9 cellular contexts compared by ENCODE assay signal in genomic region chr17:2982854-2983636, GRCh38.
A peak's percentile ranks its signal among the peaks of the same experiment; 100 is the strongest.
DNase-seq lines count a peak whose midpoint lies in the region; ATAC-seq and TF ChIP-seq lines count a peak whose summit lies in the region.
"Had no signal": no experiment of that assay in that cellular context is flagged by ENCODE, and none has a peak within 500 bp of the region (broad histone marks: within the 10 kb centered on the region; RNA-seq: fewer than 3 reads in every experiment).

No MANE protein-coding gene starts in this region.

- no peaks in the 10 kb centered on the region for H3K27me3 Mint-ChIP-seq in activated CD8-positive, alpha-beta memory T cell treated with anti-CD3 and anti-CD28 coated beads, Interleukin-2, amount 10 ng/mL, durations not matched to agents 7 days and 5 days
- H3K27me3 Mint-ChIP-seq in MCF 10A (ENCODE audit: insufficient read depth, unreplicated experiment): no peaks in the 10 kb centered on the region

- H3K27ac Mint-ChIP-seq in activated CD8-positive, alpha-beta memory T cell treated with anti-CD3 and anti-CD28 coated beads, Interleukin-2, amount 10 ng/mL, durations not matched to agents 7 days and 5 days: no peak overlapping the region
- no peak overlapping the region for H3K27ac Mint-ChIP-seq in MCF 10A (ENCODE audit: low read depth, unreplicated experiment)

- no peaks in the 10 kb centered on the region for H3K36me3 Mint-ChIP-seq in activated CD8-positive, alpha-beta memory T cell treated with anti-CD3 and anti-CD28 coated beads, Interleukin-2, amount 10 ng/mL, durations not matched to agents 7 days and 5 days
- peaks cover 30% of the 10 kb centered on the region for H3K36me3 Mint-ChIP-seq in MCF 10A (ENCODE audit: insufficient read depth, unreplicated experiment)

- CTCF ChIA-PET in activated CD8-positive, alpha-beta memory T cell treated with anti-CD3 and anti-CD28 coated beads, Interleukin-2, amount 10 ng/mL, durations not matched to agents 7 days and 5 days (lab: Charles Lee): no interaction called here
- CTCF ChIA-PET in MCF 10A (lab: Yijun Ruan, JAX): no interaction called here

- intact Hi-C loops in MCF 10A (cut with micrococcal nuclease): no loop called here

- ATAC-seq in HG02571 (IDR thresholded peaks at IDR 0.05; ENCODE audit: unreplicated experiment) (no peak), GM19328 (IDR thresholded peaks at IDR 0.05; ENCODE audit: unreplicated experiment) (no peak)
- no peak for ATAC-seq in activated CD8-positive, alpha-beta memory T cell treated with anti-CD3 and anti-CD28 coated beads, Interleukin-2, amount 10 ng/mL, durations not matched to agents 7 days and 5 days

- no peaks in the 10 kb centered on the region for H3K4me1 Mint-ChIP-seq in activated CD8-positive, alpha-beta memory T cell treated with anti-CD3 and anti-CD28 coated beads, Interleukin-2, amount 10 ng/mL, durations not matched to agents 7 days and 5 days
- H3K4me1 Mint-ChIP-seq in MCF 10A (ENCODE audit: insufficient read depth, unreplicated experiment): peaks cover 10% of the 10 kb centered on the region

- H3K27ac ChIP-seq in temporal lobe (ENCODE audit: low read depth, low read length): peak overlapping the region; percentile 66

- DNase-seq in LHCN-M2 (ENCODE audit: low read depth): peak; percentile 96
- DNase-seq in astrocyte of the hippocampus (ENCODE audit: low read depth, low spot score): peak; percentile 76
- peak; percentile 70 for DNase-seq in kidney tubule cell (ENCODE audit: low spot score)
- no peak for DNase-seq in activated CD8-positive, alpha-beta memory T cell treated with anti-CD3 and anti-CD28 coated beads, Interleukin-2, amount 10 ng/mL, durations not matched to agents 7 days and 5 days
- no peak for DNase-seq in MCF 10A (ENCODE audit: unreplicated experiment)
- DNase-seq: cortex of kidney had no signal

- H3K4me3 Mint-ChIP-seq in activated CD8-positive, alpha-beta memory T cell treated with anti-CD3 and anti-CD28 coated beads, Interleukin-2, amount 10 ng/mL, durations not matched to agents 7 days and 5 days: no peak overlapping the region
- no peak overlapping the region for H3K4me3 Mint-ChIP-seq in MCF 10A (ENCODE audit: unreplicated experiment)

- POLR2A ChIA-PET in MCF 10A (lab: Yijun Ruan, JAX): interaction anchor here (0.6 to 1.2 kb wide), 2 partner anchors 34 to 642 kb away, joined by 3 read pairs; no protein-coding TSS in a partner anchor

- H3K9me3 Mint-ChIP-seq in activated CD8-positive, alpha-beta memory T cell treated with anti-CD3 and anti-CD28 coated beads, Interleukin-2, amount 10 ng/mL, durations not matched to agents 7 days and 5 days (ENCODE audit: low read depth): no peaks in the 10 kb centered on the region
- no peaks in the 10 kb centered on the region for H3K9me3 Mint-ChIP-seq in MCF 10A (ENCODE audit: unreplicated experiment)

- TF ChIP-seq CTCF in MCF 10A (IDR thresholded peaks at IDR 0.05; ENCODE audit: unreplicated experiment): no peak

- BruUV-seq in MCF 10A (replicated peaks; lab: Mats Ljungman, UMichigan): no TSS peak

Comparison
In these comparisons a context has a peak if more than half of its experiments do, and no peak if none do; other contexts are left out.
1. DNase-seq: peak in LHCN-M2 (single experiment), astrocyte of the hippocampus (single experiment) and kidney tubule cell (single experiment); none in activated CD8-positive, alpha-beta memory T cell treated with anti-CD3 and anti-CD28 coated beads, Interleukin-2, amount 10 ng/mL, durations not matched to agents 7 days and 5 days (single experiment) and MCF 10A (single experiment).